In genomic region chr1:2242814-2243725, GRCh38 we compare ENCODE assay signal across 13 cellular contexts.
A peak's percentile ranks its signal among the peaks of the same experiment; 100 is the strongest.
DNase-seq lines count a peak whose midpoint lies in the region; ATAC-seq and TF ChIP-seq lines count a peak whose summit lies in the region.
"Had no signal": no experiment of that assay in that cellular context is flagged by ENCODE, and none has a peak within 500 bp of the region (broad histone marks: within the 10 kb centered on the region; RNA-seq: fewer than 3 reads in every experiment).

No MANE protein-coding gene starts in this region.

- H3K4me2 ChIP-seq in BLaER1 treated with 17β-estradiol and CSF1 and Interleukin-3, amounts not matched to agents 10 nM and 100 nM = peak overlapping the region in 10 of 11 experiments; percentile 2 to 54 (median 40); a peak in 14 of 22 replicates
- H3K4me2 ChIP-seq: smooth muscle cell had no signal

- peaks cover 94 to 100% (median 100%) of the 10 kb centered on the region in 11 experiments for H4K20me1 ChIP-seq in BLaER1 treated with 17β-estradiol and CSF1 and Interleukin-3, amounts not matched to agents 10 nM and 100 nM

- peak overlapping the region; percentile 80 for H3K27ac Mint-ChIP-seq in nephron progenitor cell
- no peak overlapping the region for H3K27ac Mint-ChIP-seq in stimulated activated memory B cell treated with anti-CD40 and anti-IgM and Interleukin-4, amounts not matched to agents 10 μg/mL and 1 μg/mL and 100 μg/mL, for 72 hours

- peak overlapping the region in 1 of 11 experiments; percentile 17; a peak in 1 of 22 replicates for H3K27ac ChIP-seq in BLaER1 treated with 17β-estradiol and CSF1 and Interleukin-3, amounts not matched to agents 10 nM and 100 nM

- H3K27me3 ChIP-seq in BLaER1 treated with 17β-estradiol and CSF1 and Interleukin-3, amounts not matched to agents 10 nM and 100 nM = no peaks in the 10 kb centered on the region
- H3K27me3 ChIP-seq: cardiac muscle cell had no signal

- no peak overlapping the region for H3K4me3 ChIP-seq in BLaER1 treated with 17β-estradiol and CSF1 and Interleukin-3, amounts not matched to agents 10 nM and 100 nM
- no peak overlapping the region for H3K4me3 ChIP-seq in foreskin fibroblast (ENCODE audit: low read depth in 1 of 2, low read length in 2 of 2)
- H3K4me3 ChIP-seq: cardiac muscle cell, smooth muscle cell had no signal

- H3K9me3 ChIP-seq in BLaER1 treated with 17β-estradiol and CSF1 and Interleukin-3, amounts not matched to agents 10 nM and 100 nM (replicated peaks in 1 of 11) = no peaks in the 10 kb centered on the region

- H3K9ac ChIP-seq in BLaER1 treated with 17β-estradiol and CSF1 and Interleukin-3, amounts not matched to agents 10 nM and 100 nM = 0 out of 22 replicates have a peak overlapping the region, but pooled peaks of 1 of the 11 experiments have one; percentile 18

- no peak for ATAC-seq in GM21390 (IDR thresholded peaks at IDR 0.05; ENCODE audit: unreplicated experiment)
- ATAC-seq in stimulated activated memory B cell treated with anti-CD40 and anti-IgM and Interleukin-4, amounts not matched to agents 10 μg/mL and 1 μg/mL and 100 μg/mL, for 72 hours = no peak
- ATAC-seq: PC-3 had no signal

- peaks cover 63 to 96% (median 86%) of the 10 kb centered on the region in 10 experiments for H3K4me1 ChIP-seq in BLaER1 treated with 17β-estradiol and CSF1 and Interleukin-3, amounts not matched to agents 10 nM and 100 nM

- no peaks in the 10 kb centered on the region for H3K27me3 Mint-ChIP-seq in nephron progenitor cell (ENCODE audit: low read depth, poor library complexity)
- H3K27me3 Mint-ChIP-seq in stimulated activated memory B cell treated with anti-CD40 and anti-IgM and Interleukin-4, amounts not matched to agents 10 μg/mL and 1 μg/mL and 100 μg/mL, for 72 hours = no peaks in the 10 kb centered on the region

- H3K36me3 Mint-ChIP-seq in nephron progenitor cell (ENCODE audit: low read depth) = peaks cover 37% of the 10 kb centered on the region
- peaks cover 9% of the 10 kb centered on the region for H3K36me3 Mint-ChIP-seq in stimulated activated memory B cell treated with anti-CD40 and anti-IgM and Interleukin-4, amounts not matched to agents 10 μg/mL and 1 μg/mL and 100 μg/mL, for 72 hours

- no peak overlapping the region for H3K4me3 Mint-ChIP-seq in nephron progenitor cell
- H3K4me3 Mint-ChIP-seq in stimulated activated memory B cell treated with anti-CD40 and anti-IgM and Interleukin-4, amounts not matched to agents 10 μg/mL and 1 μg/mL and 100 μg/mL, for 72 hours = no peak overlapping the region

- peaks cover 5 to 63% (median 20%) of the 10 kb centered on the region in 11 experiments; a peak in 18 of 22 replicates for H3K36me3 ChIP-seq in BLaER1 treated with 17β-estradiol and CSF1 and Interleukin-3, amounts not matched to agents 10 nM and 100 nM
- H3K36me3 ChIP-seq: cardiac muscle cell had no signal

- H3K9me3 Mint-ChIP-seq in nephron progenitor cell = no peaks in the 10 kb centered on the region
- H3K9me3 Mint-ChIP-seq in stimulated activated memory B cell treated with anti-CD40 and anti-IgM and Interleukin-4, amounts not matched to agents 10 μg/mL and 1 μg/mL and 100 μg/mL, for 72 hours = no peaks in the 10 kb centered on the region

- DNase-seq in MV-4-11 (lab: John Stamatoyannopoulos, UW) (peak; percentile 29), foreskin fibroblast (peak; percentile 52 to 60), nephron progenitor cell (no peak), foreskin melanocyte (no peak)
- no peak for DNase-seq in stimulated activated CD4-positive, alpha-beta T cell treated with anti-CD3 and anti-CD28 coated beads, Interleukin-4, amount 100 ng/mL, for 4 hours
- DNase-seq: NCI-H2029 treated with DMSO at 0.1 percent for 48 hours; PC-3; stimulated activated CD8-positive, alpha-beta memory T cell treated with anti-CD3 and anti-CD28 coated beads, Interleukin-4, amount 100 ng/mL, for 48 hours had no signal

- TF ChIP-seq CTCF in foreskin fibroblast (IDR thresholded peaks at IDR 0.05; ENCODE audit: low read depth, low read length) (no peak), nephron progenitor cell (IDR thresholded peaks at IDR 0.05) (no peak)

- H3K4me1 Mint-ChIP-seq in nephron progenitor cell = peaks cover 78% of the 10 kb centered on the region
- peaks cover 73% of the 10 kb centered on the region for H3K4me1 Mint-ChIP-seq in stimulated activated memory B cell treated with anti-CD40 and anti-IgM and Interleukin-4, amounts not matched to agents 10 μg/mL and 1 μg/mL and 100 μg/mL, for 72 hours

Comparison
In these comparisons a context has a peak if more than half of its experiments do, and no peak if none do; other contexts are left out.
1. DNase-seq: peak in MV-4-11 (single experiment) and foreskin fibroblast (2 of 2); none in nephron progenitor cell (single experiment), foreskin melanocyte (single experiment) and stimulated activated CD4-positive, alpha-beta T cell treated with anti-CD3 and anti-CD28 coated beads, Interleukin-4, amount 100 ng/mL, for 4 hours (0 of 2).